ENCODE assay signal across 9 cellular contexts in the genomic region with DNA sequence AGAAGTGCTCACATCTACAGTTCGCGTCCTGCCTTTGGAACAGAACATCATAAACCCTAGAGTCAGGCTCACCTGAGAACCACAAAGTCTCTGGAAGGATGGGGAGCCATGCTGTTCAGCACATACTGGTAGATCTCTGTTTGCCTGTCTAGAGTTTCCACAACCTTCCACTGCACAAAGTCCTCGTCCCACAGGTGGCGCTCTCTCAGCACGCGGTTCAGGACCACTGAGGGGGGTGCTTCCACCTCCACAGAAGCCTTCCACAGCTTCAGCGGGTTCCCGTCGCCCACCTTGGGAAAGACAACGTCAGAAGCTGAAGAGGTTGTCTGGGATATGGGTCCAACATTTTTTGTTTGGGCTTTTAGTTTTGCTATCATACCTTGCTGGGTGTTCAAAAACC.
A peak's percentile ranks its signal among the peaks of the same experiment; 100 is the strongest.
DNase-seq lines count a peak whose midpoint lies in the region; TF ChIP-seq lines count a peak whose summit lies in the region.
"Had no signal": no experiment of that assay in that cellular context is flagged by ENCODE, and none has a peak within 500 bp of the region (broad histone marks: within the 10 kb centered on the region; RNA-seq: fewer than 3 reads in every experiment).

No MANE protein-coding gene starts in this region.

- H3K36me3 ChIP-seq in esophagus squamous epithelium (peaks cover 4 to 48% (median 5%) of the 10 kb centered on the region in 3 donors), tibial nerve (peaks cover 0 to 72% (median 6%) of the 10 kb centered on the region in 3 donors), thyroid gland (peaks cover 60 to 76% of the 10 kb centered on the region in 2 donors)

- no peaks in the 10 kb centered on the region for H3K27me3 ChIP-seq in esophagus squamous epithelium
- H3K27me3 ChIP-seq in tibial nerve, result no peaks in the 10 kb centered on the region
- H3K27me3 ChIP-seq in thyroid gland, result no peaks in the 10 kb centered on the region

- TF ChIP-seq CTCF in esophagus squamous epithelium (IDR thresholded peaks at IDR 0.05) (no peak), tibial nerve (IDR thresholded peaks at IDR 0.05) (no peak), thyroid gland (IDR thresholded peaks at IDR 0.05) (peak in 1 of 6 experiments; percentile 28)

- H3K4me3 ChIP-seq in esophagus squamous epithelium, result peak overlapping the region in 1 of 4 donors; percentile 5
- H3K4me3 ChIP-seq in tibial nerve, result no peak overlapping the region
- H3K4me3 ChIP-seq in thyroid gland (replicated peaks in 1 of 3), result no peak overlapping the region

- no peak for TF ChIP-seq POLR2A in esophagus squamous epithelium (IDR thresholded peaks at IDR 0.05)
- TF ChIP-seq POLR2A in tibial nerve (IDR thresholded peaks at IDR 0.05), result no peak
- TF ChIP-seq POLR2A in thyroid gland (IDR thresholded peaks at IDR 0.05), result no peak

- no peaks in the 10 kb centered on the region for H3K9me3 Mint-ChIP-seq in IgD-negative memory B cell
- H3K9me3 Mint-ChIP-seq in activated T-helper 1 cell treated with anti-CD3 and anti-CD28 coated beads, Interleukin-12 subunit alpha, Interleukin-12 subunit beta, Interleukin-2, Interleukin-4 antibody, amounts not matched to agents 30 ng/mL and 10 ng/mL and 1 ng/mL, durations not matched to agents 14 hours and 24 hours and 36 hours, result no peaks in the 10 kb centered on the region

- WGBS in esophagus squamous epithelium, 2 donors, result 78 to 87% methylated on average over 10 of the region's 10 CpGs
- WGBS in tibial nerve, 2 donors, result 66 to 80% methylated on average over 10 of the region's 10 CpGs
- WGBS in thyroid gland, 2 donors, result 84 to 86% methylated on average over 10 of the region's 10 CpGs

- H3K36me3 Mint-ChIP-seq in IgD-negative memory B cell, result no peaks in the 10 kb centered on the region
- peaks cover 5% of the 10 kb centered on the region for H3K36me3 Mint-ChIP-seq in activated T-helper 1 cell treated with anti-CD3 and anti-CD28 coated beads, Interleukin-12 subunit alpha, Interleukin-12 subunit beta, Interleukin-2, Interleukin-4 antibody, amounts not matched to agents 30 ng/mL and 10 ng/mL and 1 ng/mL, durations not matched to agents 14 hours and 24 hours and 36 hours (ENCODE audit: low read depth)

- DNase-seq in NCI-H748 (lab: John Stamatoyannopoulos, UW; ENCODE audit: unreplicated experiment), result peak; percentile 30
- DNase-seq in NCI-H748 treated with DMSO at 0.1 percent for 48 hours (lab: John Stamatoyannopoulos, UW), result no peak
- no peak for DNase-seq in esophagus squamous epithelium (lab: John Stamatoyannopoulos, UW)
- DNase-seq in tibial nerve (ENCODE audit: low spot score in 2 of 2), result no peak
- no peak for DNase-seq in activated effector memory CD4-positive, alpha-beta T cell treated with anti-CD3 and anti-CD28 coated beads, Interleukin-2, amount 50 U/mL, for 16 hours
- no peak for DNase-seq in thyroid gland
- DNase-seq in activated T-helper 1 cell treated with anti-CD3 and anti-CD28 coated beads, Interleukin-12 subunit alpha, Interleukin-12 subunit beta, Interleukin-2, Interleukin-4 antibody, amounts not matched to agents 30 ng/mL and 10 ng/mL and 1 ng/mL, durations not matched to agents 14 hours and 24 hours and 36 hours (ENCODE audit: low spot score), result no peak
- DNase-seq: small intestine had no signal

- intact Hi-C loops in esophagus squamous epithelium (cut with DNase I), result no loop called here
- intact Hi-C loops in thyroid gland (cut with DNase I), result no loop called here
- intact Hi-C loops in activated T-helper 1 cell treated with anti-CD3 and anti-CD28 coated beads, Interleukin-12 subunit alpha, Interleukin-12 subunit beta, Interleukin-2, Interleukin-4 antibody, amounts not matched to agents 30 ng/mL and 10 ng/mL and 1 ng/mL, durations not matched to agents 14 hours and 24 hours and 36 hours (cut with micrococcal nuclease), result no loop called here

- H3K4me1 ChIP-seq in esophagus squamous epithelium, result peaks cover 0 to 68% (median 39%) of the 10 kb centered on the region in 3 donors
- peaks cover 0 to 73% (median 40%) of the 10 kb centered on the region in 4 donors for H3K4me1 ChIP-seq in tibial nerve
- peaks cover 0 to 21% of the 10 kb centered on the region in 2 donors for H3K4me1 ChIP-seq in thyroid gland

- no peak overlapping the region for H3K27ac Mint-ChIP-seq in IgD-negative memory B cell
- no peak overlapping the region for H3K27ac Mint-ChIP-seq in activated T-helper 1 cell treated with anti-CD3 and anti-CD28 coated beads, Interleukin-12 subunit alpha, Interleukin-12 subunit beta, Interleukin-2, Interleukin-4 antibody, amounts not matched to agents 30 ng/mL and 10 ng/mL and 1 ng/mL, durations not matched to agents 14 hours and 24 hours and 36 hours

- H3K27me3 Mint-ChIP-seq in IgD-negative memory B cell, result peaks cover 25% of the 10 kb centered on the region
- H3K27me3 Mint-ChIP-seq in activated T-helper 1 cell treated with anti-CD3 and anti-CD28 coated beads, Interleukin-12 subunit alpha, Interleukin-12 subunit beta, Interleukin-2, Interleukin-4 antibody, amounts not matched to agents 30 ng/mL and 10 ng/mL and 1 ng/mL, durations not matched to agents 14 hours and 24 hours and 36 hours (ENCODE audit: insufficient read depth), result peaks cover 1% of the 10 kb centered on the region

- peak overlapping the region; percentile 14 to 94 (median 72) for H3K4me3 Mint-ChIP-seq in IgD-negative memory B cell
- H3K4me3 Mint-ChIP-seq in activated T-helper 1 cell treated with anti-CD3 and anti-CD28 coated beads, Interleukin-12 subunit alpha, Interleukin-12 subunit beta, Interleukin-2, Interleukin-4 antibody, amounts not matched to agents 30 ng/mL and 10 ng/mL and 1 ng/mL, durations not matched to agents 14 hours and 24 hours and 36 hours, result no peak overlapping the region

- peaks cover 25 to 45% (median 31%) of the 10 kb centered on the region in 3 donors for H3K4me1 Mint-ChIP-seq in IgD-negative memory B cell
- no peaks in the 10 kb centered on the region for H3K4me1 Mint-ChIP-seq in activated T-helper 1 cell treated with anti-CD3 and anti-CD28 coated beads, Interleukin-12 subunit alpha, Interleukin-12 subunit beta, Interleukin-2, Interleukin-4 antibody, amounts not matched to agents 30 ng/mL and 10 ng/mL and 1 ng/mL, durations not matched to agents 14 hours and 24 hours and 36 hours (ENCODE audit: low read depth)

- peak overlapping the region; percentile 44 to 80 (median 70) for H3K27ac ChIP-seq in esophagus squamous epithelium
- peak overlapping the region in 3 of 4 donors; percentile 40 to 81 (median 79) for H3K27ac ChIP-seq in tibial nerve
- H3K27ac ChIP-seq in thyroid gland, result peak overlapping the region in 1 of 3 donors; percentile 11

- no peak for TF ChIP-seq EP300 in tibial nerve (IDR thresholded peaks at IDR 0.05)

- H3K9me3 ChIP-seq in esophagus squamous epithelium (no peaks in the 10 kb centered on the region), tibial nerve (no peaks in the 10 kb centered on the region), thyroid gland (no peaks in the 10 kb centered on the region)
